21 cellular contexts compared by ENCODE assay signal in the genomic region with DNA sequence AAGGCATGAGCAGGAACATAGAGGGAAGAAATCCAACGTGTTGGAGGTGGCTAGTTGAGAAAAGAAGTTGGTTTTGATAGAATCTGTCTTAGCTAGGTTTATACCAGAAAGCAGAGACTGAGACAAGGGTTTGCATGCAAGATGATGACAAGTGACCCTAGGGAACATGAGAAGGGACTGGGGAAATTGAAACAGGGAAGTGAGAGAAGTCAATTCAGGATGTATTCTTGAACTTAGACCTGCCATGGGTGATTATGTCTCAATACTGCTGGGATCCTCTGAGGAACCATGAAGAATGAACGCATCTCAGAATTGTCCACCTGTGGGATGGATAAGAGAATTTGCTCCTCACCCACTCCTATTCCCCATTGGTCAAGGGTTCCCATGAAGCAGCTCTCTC. TPM values are rescaled to one million over a fixed set of nuclear protein-coding genes. Genes with fewer than 3 reads are reported as not detected.
A peak's percentile ranks its signal among the peaks of the same experiment; 100 is the strongest.
DNase-seq lines count a peak whose midpoint lies in the region; ATAC-seq and TF ChIP-seq lines count a peak whose summit lies in the region.
"Had no signal": no experiment of that assay in that cellular context is flagged by ENCODE, and none has a peak within 500 bp of the region (broad histone marks: within the 10 kb centered on the region; RNA-seq: fewer than 3 reads in every experiment).

No MANE protein-coding gene starts in this region.

- TF ChIP-seq CTCF in activated B cell treated with CpG ODN at 0.5 μM for 24 hours (IDR thresholded peaks at IDR 0.05) = no peak

- no peak overlapping the region for H3K27ac Mint-ChIP-seq in activated B cell treated with CpG ODN at 0.5 μM for 24 hours
- H3K27ac Mint-ChIP-seq: HFFc6, T-cell had no signal

- DNase-seq in Karpas-422 (peak; percentile 86), NOMO-1 treated with DMSO at 0.1 percent for 48 hours (lab: John Stamatoyannopoulos, UW; ENCODE audit: unreplicated experiment) (peak; percentile 78), activated B cell treated with CpG ODN at 0.5 μM for 24 hours (no peak), pons (ENCODE audit: low spot score) (peak; percentile 11), foreskin melanocyte (no peak)
- no peak for DNase-seq in activated CD4-positive, CD25-positive, alpha-beta regulatory T cell treated with anti-CD3 and anti-CD28 coated beads, Interleukin-2, amount 50 U/mL, for 72 hours
- DNase-seq: C1 segment of cervical spinal cord, DMS79, H7, HFFc6, IMR-90, NCI-H1694 treated with DMSO at 0.1 percent for 48 hours, NCI-H2107, NCI-H510A, NCI-H748 treated with DMSO at 0.1 percent for 48 hours, Peyer's patch, T-cell had no signal

- no peak overlapping the region for H3K4me3 Mint-ChIP-seq in activated B cell treated with CpG ODN at 0.5 μM for 24 hours
- H3K4me3 Mint-ChIP-seq: HFFc6, T-cell had no signal

- H3K27me3 Mint-ChIP-seq in activated B cell treated with CpG ODN at 0.5 μM for 24 hours = peaks cover 41% of the 10 kb centered on the region

- no peaks in the 10 kb centered on the region for H3K27me3 ChIP-seq in Karpas-422 (ENCODE audit: low read length)
- H3K27me3 ChIP-seq: Peyer's patch had no signal

- H3K4me1 Mint-ChIP-seq in activated B cell treated with CpG ODN at 0.5 μM for 24 hours = peaks cover 4% of the 10 kb centered on the region
- H3K4me1 Mint-ChIP-seq: T-cell had no signal

- no peak overlapping the region for H3K27ac ChIP-seq in Karpas-422 (ENCODE audit: low read length)
- H3K27ac ChIP-seq: A549, Peyer's patch had no signal

- intact Hi-C loops in activated B cell treated with CpG ODN at 0.5 μM for 24 hours (cut with micrococcal nuclease) = no loop called here

- H2AFZ ChIP-seq in Karpas-422 (ENCODE audit: low read length) = no peak overlapping the region

- no peaks in the 10 kb centered on the region for H3K36me3 ChIP-seq in Karpas-422 (ENCODE audit: insufficient read depth, low read length)
- H3K36me3 ChIP-seq: Peyer's patch had no signal

- no peaks in the 10 kb centered on the region for H3K9me3 Mint-ChIP-seq in activated B cell treated with CpG ODN at 0.5 μM for 24 hours
- H3K9me3 Mint-ChIP-seq: HFFc6, T-cell had no signal

- peaks cover 9% of the 10 kb centered on the region for H4K20me1 ChIP-seq in Karpas-422 (ENCODE audit: insufficient read depth, low read depth, low read length)

- peak overlapping the region; percentile 55 for H3K4me2 ChIP-seq in Karpas-422 (ENCODE audit: low read depth, low read length, poor library complexity, severe bottlenecking)
- H3K4me2 ChIP-seq: A549 had no signal

- H3K36me3 Mint-ChIP-seq in activated B cell treated with CpG ODN at 0.5 μM for 24 hours (ENCODE audit: low read depth) = no peaks in the 10 kb centered on the region
- H3K36me3 Mint-ChIP-seq: T-cell had no signal

- H3K9ac ChIP-seq in Karpas-422 (ENCODE audit: low read length) = no peak overlapping the region

- ATAC-seq in activated B cell treated with CpG ODN at 0.5 μM for 24 hours (ENCODE audit: low read depth) (peak; percentile 72), HG02678 (IDR thresholded peaks at IDR 0.05; ENCODE audit: unreplicated experiment) (no peak), GM19463 (IDR thresholded peaks at IDR 0.05; ENCODE audit: unreplicated experiment) (no peak)
- ATAC-seq: A549, T-cell had no signal

- peak overlapping the region; percentile 30; the same call in 1 of the 2 replicates for H3K4me3 ChIP-seq in Karpas-422 (ENCODE audit: low read length)
- H3K4me3 ChIP-seq: A549, Peyer's patch had no signal

- no peaks in the 10 kb centered on the region for H3K9me3 ChIP-seq in Karpas-422 (ENCODE audit: low read length)
- H3K9me3 ChIP-seq: A549, Peyer's patch had no signal

- POLR2A ChIA-PET in activated B cell treated with CpG ODN at 0.5 μM for 24 hours (lab: Charles Lee) = no interaction called here

- no peaks in the 10 kb centered on the region for H3K9me2 ChIP-seq in Karpas-422 (replicated peaks; ENCODE audit: insufficient read depth, low read length)

- H3K4me1 ChIP-seq in Karpas-422 (ENCODE audit: low read length) = peaks cover 18% of the 10 kb centered on the region
- H3K4me1 ChIP-seq: A549, Peyer's patch had no signal

- CTCF ChIA-PET in activated B cell treated with CpG ODN at 0.5 μM for 24 hours (lab: Charles Lee) = no interaction called here

- no peaks in the 10 kb centered on the region for H3K79me2 ChIP-seq in Karpas-422 (ENCODE audit: low read length)

RNA-seq across cellular contexts. Expression of gene IL36A, which starts 20.5 kb away (rescaled TPM):
- not detected in 2 replicates for total RNA-seq in Karpas-422 (2014; rRNA removed; shearing (Covaris generic); ENCODE audit: low replicate concordance)
- total RNA-seq in activated B cell treated with CpG ODN at 0.5 μM for 24 hours = not detected in 2 replicates
- total RNA-seq: H7, HFFc6, IMR-90, MCF 10A, Peyer's patch had no signal

RNA-seq across cellular contexts. Expression of gene IL36B, which starts 26.9 kb away (rescaled TPM):
- total RNA-seq in Karpas-422 (2014; rRNA removed; shearing (Covaris generic); ENCODE audit: low replicate concordance) = not detected in 2 replicates
- total RNA-seq in activated B cell treated with CpG ODN at 0.5 μM for 24 hours = not detected in 2 replicates
- total RNA-seq: H7, HFFc6, IMR-90, MCF 10A, Peyer's patch, T-cell had no signal

RNA-seq across cellular contexts. Expression of gene IL36RN, which starts 33.2 kb away (rescaled TPM):
- total RNA-seq in Karpas-422 (2014; rRNA removed; shearing (Covaris generic); ENCODE audit: low replicate concordance) = not detected in 2 replicates
- not detected in 2 replicates for total RNA-seq in activated B cell treated with CpG ODN at 0.5 μM for 24 hours
- total RNA-seq: H7, HFFc6, IMR-90, MCF 10A, Peyer's patch, T-cell had no signal

RNA-seq across cellular contexts. Expression of gene IL1F10, which starts 42.0 kb away (rescaled TPM):
- not detected in 2 replicates for total RNA-seq in Karpas-422 (2014; rRNA removed; shearing (Covaris generic); ENCODE audit: low replicate concordance)
- not detected in 2 replicates for total RNA-seq in activated B cell treated with CpG ODN at 0.5 μM for 24 hours
- total RNA-seq: H7, HFFc6, IMR-90, MCF 10A, Peyer's patch, T-cell had no signal

RNA-seq across cellular contexts. Expression of gene IL36G, which starts 47.9 kb away (rescaled TPM):
- not detected in 2 replicates for total RNA-seq in Karpas-422 (2014; rRNA removed; shearing (Covaris generic); ENCODE audit: low replicate concordance)
- not detected in 2 replicates for total RNA-seq in activated B cell treated with CpG ODN at 0.5 μM for 24 hours
- total RNA-seq: H7, HFFc6, IMR-90, MCF 10A, Peyer's patch, T-cell had no signal

Comparison
In these comparisons a context has a peak if more than half of its experiments do, and no peak if none do; other contexts are left out.
1. DNase-seq: peak in Karpas-422 (single experiment), NOMO-1 treated with DMSO at 0.1 percent for 48 hours (single experiment) and pons (single experiment); none in activated B cell treated with CpG ODN at 0.5 μM for 24 hours (single experiment), activated CD4-positive, CD25-positive, alpha-beta regulatory T cell treated with anti-CD3 and anti-CD28 coated beads, Interleukin-2, amount 50 U/mL, for 72 hours (single experiment) and foreskin melanocyte (single experiment).